Comparison of ENCODE assay signal across 19 cellular contexts in genomic region chr2:164773635-164774034, GRCh38.
"Had no signal": no experiment of that assay in that cellular context is flagged by ENCODE, and none has a peak within 500 bp of the region (broad histone marks: within the 10 kb centered on the region; RNA-seq: fewer than 3 reads in every experiment).

No MANE protein-coding gene starts in this region.

- H3K9me3 ChIP-seq: left lung, right atrium auricular region, stomach, thyroid gland had no signal

- H3K4me1 ChIP-seq: left lung had no signal

- H3K4me3 ChIP-seq: dorsolateral prefrontal cortex, left lung, right atrium auricular region, thyroid gland had no signal

- H3K79me2 ChIP-seq: parathyroid adenoma had no signal

- H3K36me3 Mint-ChIP-seq: natural killer cell; stimulated activated effector memory CD8-positive, alpha-beta T cell treated with anti-CD3 and anti-CD28 coated beads, Interleukin-12 subunit alpha, Interleukin-12 subunit beta, amount 100 ng/mL, for 72 hours; type B pancreatic cell had no signal

- H3K36me3 ChIP-seq: left lung, right atrium auricular region, stomach, thyroid gland had no signal

- H3K27ac Mint-ChIP-seq: natural killer cell; progenitor cell of endocrine pancreas; stimulated activated effector memory CD8-positive, alpha-beta T cell treated with anti-CD3 and anti-CD28 coated beads, Interleukin-12 subunit alpha, Interleukin-12 subunit beta, amount 100 ng/mL, for 72 hours; type B pancreatic cell had no signal

- H3K27me3 Mint-ChIP-seq: progenitor cell of endocrine pancreas, type B pancreatic cell had no signal

- H2AFZ ChIP-seq: parathyroid adenoma had no signal

- H3K9me3 Mint-ChIP-seq: natural killer cell, type B pancreatic cell had no signal

- H3K27me3 ChIP-seq: left lung, right atrium auricular region, stomach, thyroid gland had no signal

- H3K27ac ChIP-seq: left lung, parathyroid adenoma, right atrium auricular region, stomach, thyroid gland had no signal

- ATAC-seq: left lung; natural killer cell; sciatic nerve; stimulated activated effector memory CD8-positive, alpha-beta T cell treated with anti-CD3 and anti-CD28 coated beads, Interleukin-12 subunit alpha, Interleukin-12 subunit beta, amount 100 ng/mL, for 72 hours had no signal

- DNase-seq: cerebellar nuclear complex; dorsolateral prefrontal cortex; effector CD4-positive, alpha-beta T cell; kidney; left lung; mesenchymal stem cell; natural killer cell; occipital lobe; stimulated activated CD4-positive, alpha-beta T cell treated with anti-CD3 and anti-CD28 coated beads, Interleukin-2, amount 100 ng/mL, for 24 hours; stimulated activated CD4-positive, alpha-beta T cell treated with anti-CD3 and anti-CD28 coated beads, Interleukin-4, amount 100 ng/mL, for 24 hours; stimulated activated naive CD4-positive, alpha-beta T cell treated with Interleukin-2 at 50 U/mL for 16 hours; stomach; thyroid gland had no signal

- H3K4me1 Mint-ChIP-seq: natural killer cell; stimulated activated effector memory CD8-positive, alpha-beta T cell treated with anti-CD3 and anti-CD28 coated beads, Interleukin-12 subunit alpha, Interleukin-12 subunit beta, amount 100 ng/mL, for 72 hours had no signal

- H3K9ac ChIP-seq: parathyroid adenoma had no signal

- H3K4me3 Mint-ChIP-seq: natural killer cell; stimulated activated effector memory CD8-positive, alpha-beta T cell treated with anti-CD3 and anti-CD28 coated beads, Interleukin-12 subunit alpha, Interleukin-12 subunit beta, amount 100 ng/mL, for 72 hours had no signal
